15 cellular contexts compared by ENCODE assay signal in the genomic region with DNA sequence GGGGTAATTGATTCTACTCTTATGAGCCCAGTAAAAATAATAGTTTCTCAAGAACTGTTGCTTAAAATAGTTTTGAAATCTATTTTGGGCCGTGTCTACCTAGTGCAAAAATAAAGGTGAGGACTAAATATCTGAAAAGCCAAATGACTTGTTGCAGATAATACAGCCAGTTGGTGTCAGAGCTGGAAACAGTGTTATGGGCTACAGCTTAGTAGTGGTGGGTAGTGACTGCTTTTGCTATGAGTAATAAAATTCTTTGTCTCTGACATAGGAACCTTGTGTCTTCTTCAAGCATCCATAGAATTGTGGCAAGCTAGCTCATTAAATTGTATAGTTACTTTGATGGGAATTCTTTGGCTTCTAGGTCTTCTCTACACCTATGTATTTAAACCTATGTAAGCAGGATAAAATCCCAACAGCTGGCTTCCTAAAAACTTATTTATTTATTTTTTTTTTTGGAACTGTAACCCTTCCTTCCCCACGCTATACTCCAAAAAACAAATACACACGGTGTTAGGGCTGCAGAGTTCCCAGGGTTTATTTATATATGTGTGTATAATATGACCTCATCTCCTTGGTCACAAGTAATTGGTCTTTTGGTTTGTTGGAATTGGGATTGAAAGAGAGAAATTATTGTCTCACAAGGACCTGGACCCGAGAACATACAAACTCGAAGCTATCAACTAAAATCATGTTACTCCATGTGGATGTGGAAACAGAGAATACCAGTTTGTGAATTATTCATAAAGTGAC.
DNase-seq lines count a peak whose midpoint lies in the region; ATAC-seq, FAIRE-seq and TF ChIP-seq lines count a peak whose summit lies in the region.
"Had no signal": no experiment of that assay in that cellular context is flagged by ENCODE, and none has a peak within 500 bp of the region (broad histone marks: within the 10 kb centered on the region; RNA-seq: fewer than 3 reads in every experiment).

No MANE protein-coding gene starts in this region.

- TF ChIP-seq CTCF in GM12878 (IDR thresholded peaks at IDR 0.05 in 2 of 3, conservative IDR thresholded peaks at IDR 0.05 in 1 of 3; ENCODE audit: control insufficient read depth in 2 of 3, extremely low read depth in 1 of 3, insufficient read depth in 1 of 3, low read depth in 3 of 3, low read length in 3 of 3) (no peak), osteoblast (IDR thresholded peaks at IDR 0.05; ENCODE audit: extremely low read depth, low read depth, low read length) (no peak)

- intact Hi-C loops in GM12878 (cut with micrococcal nuclease; ENCODE audit: unreplicated experiment), result no loop called here

- no peak for TF ChIP-seq EP300 in GM12878 (IDR thresholded peaks at IDR 0.05; ENCODE audit: borderline replicate concordance in 1 of 2, control insufficient read depth in 1 of 2, low read depth in 2 of 2, low read length in 2 of 2)

- no peak for TF ChIP-seq RAD21 in GM12878 (IDR thresholded peaks at IDR 0.05; ENCODE audit: insufficient read depth, low read depth, low read length)

- H3K4me1 ChIP-seq in GM12878 (ENCODE audit: control insufficient read depth, insufficient read depth, low read length) (no peaks in the 10 kb centered on the region), osteoblast (ENCODE audit: insufficient read depth, low read length) (peaks cover 50% of the 10 kb centered on the region)
- H3K4me1 ChIP-seq: spleen had no signal

- H3K36me3 ChIP-seq in GM12878 (ENCODE audit: control insufficient read depth in 2 of 2, insufficient read depth in 2 of 2, low read length in 1 of 2) (no peaks in the 10 kb centered on the region), osteoblast (ENCODE audit: insufficient read depth, low read length) (no peaks in the 10 kb centered on the region)
- H3K36me3 ChIP-seq: spleen had no signal

- in situ Hi-C loops in GM12878 (cut with MboI), result no loop called here

- no peak for FAIRE-seq in GM12878 (lab: Jason Lieb, UNC)
- FAIRE-seq: HTR-8/SVneo had no signal

- H3K27ac ChIP-seq in GM12878 (ENCODE audit: control insufficient read depth, insufficient read depth), result no peak overlapping the region
- H3K27ac ChIP-seq in osteoblast (ENCODE audit: low read depth, low read length), result peak overlapping the region; percentile 92
- H3K27ac ChIP-seq: spleen had no signal

- H3K27me3 ChIP-seq in GM12878 (replicated peaks in 1 of 2; ENCODE audit: control insufficient read depth in 2 of 2, insufficient read depth in 2 of 2, low read length in 1 of 2) (no peaks in the 10 kb centered on the region), osteoblast (ENCODE audit: insufficient read depth, low read length) (no peaks in the 10 kb centered on the region)
- H3K27me3 ChIP-seq: spleen had no signal

- TF ChIP-seq POLR2A in GM12878 (IDR thresholded peaks at IDR 0.05; ENCODE audit: low read depth, low read length), result no peak

- DNase-seq in ELR (ENCODE audit: low read depth) (peak; percentile 90), GM12878 (ENCODE audit: low read depth, low spot score) (no peak), osteoblast (ENCODE audit: insufficient read length, low spot score, missing footprints) (peak; percentile 39), ecto neural progenitor cell (ENCODE audit: low spot score) (no peak), OCI-M2 (lab: John Stamatoyannopoulos, UW; ENCODE audit: unreplicated experiment) (no peak)
- no peak for DNase-seq in central memory CD4-positive, alpha-beta T cell
- DNase-seq: activated T-cell treated with anti-CD3 and anti-CD28 coated beads, Interleukin-2, amount 50 U/mL, for 24 hours; aorta; CD4-positive, alpha-beta memory T cell; NCI-H1048; NCI-H510A treated with DMSO at 0.1 percent for 48 hours; spleen had no signal

- H3K4me2 ChIP-seq in GM12878 (ENCODE audit: control insufficient read depth, insufficient read depth) (no peak overlapping the region), osteoblast (ENCODE audit: insufficient read depth, low read length) (peak overlapping the region; percentile 58)

- H2AFZ ChIP-seq in GM12878 (ENCODE audit: control insufficient read depth, low read depth, low read length), result no peak overlapping the region
- no peak overlapping the region for H2AFZ ChIP-seq in osteoblast (ENCODE audit: low read length)

- H3K4me3 ChIP-seq in GM12878 (no peak overlapping the region), osteoblast (ENCODE audit: insufficient read depth, low read length) (no peak overlapping the region)
- H3K4me3 ChIP-seq: spleen had no signal

- H3K79me2 ChIP-seq in GM12878 (ENCODE audit: control insufficient read depth, insufficient read depth, low read length), result no peaks in the 10 kb centered on the region
- no peaks in the 10 kb centered on the region for H3K79me2 ChIP-seq in osteoblast (ENCODE audit: insufficient read depth, low read length)

- ATAC-seq in HG02973 (IDR thresholded peaks at IDR 0.05; ENCODE audit: unreplicated experiment) (peak; percentile 69), GM12878 (peak; percentile 72), GM21390 (IDR thresholded peaks at IDR 0.05; ENCODE audit: unreplicated experiment) (no peak)

- POLR2A ChIA-PET in GM12878 (lab: Charles Lee), result no interaction called here

- SMC1A ChIA-PET in GM12878 (lab: Charles Lee; ENCODE audit: uncharacterized antibody, unreplicated experiment), result interaction anchor here (0.6 kb wide), 1 partner anchor 1314 kb away, joined by 3 read pairs; no protein-coding TSS in a partner anchor

- CTCF ChIA-PET in GM12878 (lab: Yijun Ruan, JAX), result interaction anchor here (0.7 to 1.1 kb wide), 2 partner anchors 11 to 168 kb away, joined by 3 read pairs; no protein-coding TSS in a partner anchor

- H4K20me1 ChIP-seq in GM12878 (ENCODE audit: control insufficient read depth, insufficient read depth) (no peaks in the 10 kb centered on the region), osteoblast (ENCODE audit: insufficient read depth, low read length) (no peaks in the 10 kb centered on the region)

- 25% methylated on average over 5 of the region's 5 CpGs for WGBS in GM12878 (ENCODE audit: insufficient coverage, insufficient replicate concordance, low lambda C conversion rate, missing lambda C conversion rate)

- no TSS peak for BruUV-seq in GM12878 (replicated peaks; lab: Mats Ljungman, UMichigan)

- RAD21 ChIA-PET in GM12878 (lab: Charles Lee; ENCODE audit: unreplicated experiment), result no interaction called here

- H3K9me3 ChIP-seq in GM12878 (replicated peaks; ENCODE audit: control insufficient read depth, insufficient read depth, low read length), result no peaks in the 10 kb centered on the region
- no peaks in the 10 kb centered on the region for H3K9me3 ChIP-seq in osteoblast (ENCODE audit: low read depth, low read length)
- H3K9me3 ChIP-seq: spleen had no signal

- no peak overlapping the region for H3K9ac ChIP-seq in GM12878 (ENCODE audit: control insufficient read depth, insufficient read depth, low read length)

TF ChIP-seq in GM12878, 131 proteins besides CTCF, POLR2A, EP300 and RAD21:
- peak; percentile 50; the same call in 1 of the 2 replicates for TF ChIP-seq MEF2A (IDR thresholded peaks at IDR 0.05; ENCODE audit: insufficient read depth, low read depth, low read length)
- TF ChIP-seq RELA (IDR thresholded peaks at IDR 0.05; ENCODE audit: borderline replicate concordance, partially characterized antibody), result no peak

Comparison
In these comparisons a context has a peak if more than half of its experiments do, and no peak if none do; other contexts are left out.
1. DNase-seq: peak in ELR (single experiment) and osteoblast (single experiment); none in GM12878 (single experiment), central memory CD4-positive, alpha-beta T cell (single experiment), ecto neural progenitor cell (single experiment) and OCI-M2 (single experiment).